21 cellular contexts compared by ENCODE assay signal in genomic region chr12:18805516-18806248, GRCh38.
DNase-seq lines count a peak whose midpoint lies in the region; ATAC-seq, FAIRE-seq and TF ChIP-seq lines count a peak whose summit lies in the region.
"Had no signal": no experiment of that assay in that cellular context is flagged by ENCODE, and none has a peak within 500 bp of the region (broad histone marks: within the 10 kb centered on the region; RNA-seq: fewer than 3 reads in every experiment).

No MANE protein-coding gene starts in this region.

- H3K36me3 ChIP-seq in A673 (ENCODE audit: insufficient read depth, low read length, poor library complexity, severe bottlenecking) (no peaks in the 10 kb centered on the region), H1 (ENCODE audit: control insufficient read depth in 2 of 4, insufficient read depth in 4 of 4, low read length in 3 of 4) (no peaks in the 10 kb centered on the region), mesenchymal stem cell (ENCODE audit: control insufficient read depth in 1 of 2, insufficient read depth in 2 of 2, low read depth in 1 of 2, low read length in 2 of 2) (no peaks in the 10 kb centered on the region)
- H3K36me3 ChIP-seq: esophagus muscularis mucosa, uterus had no signal

- intact Hi-C loops in A673 (cut with micrococcal nuclease; ENCODE audit: unreplicated experiment), result no loop called here

- no peak overlapping the region for H3K4ac ChIP-seq in H1 (replicated peaks; ENCODE audit: insufficient read length, low read depth, low read length)
- no peak overlapping the region for H3K4ac ChIP-seq in mesenchymal stem cell (ENCODE audit: low read depth in 1 of 2, low read length in 2 of 2)

- H2BK20ac ChIP-seq in H1 (ENCODE audit: low read length), result no peak overlapping the region

- no peak overlapping the region for H3K18ac ChIP-seq in H1 (ENCODE audit: extremely low read depth, low read length)
- no peak overlapping the region for H3K18ac ChIP-seq in mesenchymal stem cell (ENCODE audit: low read depth in 1 of 2, low read length in 2 of 2)

- no peaks in the 10 kb centered on the region for H3K9me3 ChIP-seq in A673 (ENCODE audit: low read depth, low read length, poor library complexity, severe bottlenecking)
- peaks cover 0 to 2% of the 10 kb centered on the region in 2 experiments; a peak in 1 of 4 replicates for H3K9me3 ChIP-seq in H1 (ENCODE audit: insufficient read depth in 2 of 2, low read depth in 1 of 2, low read length in 1 of 2)
- no peaks in the 10 kb centered on the region for H3K9me3 ChIP-seq in mesenchymal stem cell (ENCODE audit: control insufficient read depth, low read length)
- H3K9me3 ChIP-seq: esophagus muscularis mucosa, uterus had no signal

- TF ChIP-seq CTCF in A673 (conservative IDR thresholded peaks at IDR 0.05; ENCODE audit: low read depth, low read length) (peak; percentile 20; the same call in 1 of the 2 replicates), NB4 (IDR thresholded peaks at IDR 0.05; ENCODE audit: low read depth, low read length) (peak; percentile 27), H1 (IDR thresholded peaks at IDR 0.05; ENCODE audit: control extremely low read depth in 1 of 3, insufficient read depth in 1 of 3, low read depth in 1 of 3, low read length in 3 of 3) (peak; percentile 30 to 59 (median 58); a peak in 3 of 4 replicates), D721Med (IDR thresholded peaks at IDR 0.05; ENCODE audit: insufficient read depth, missing control alignments) (no peak)

- FAIRE-seq in H1 (lab: Jason Lieb, UNC) (peak; percentile 45), D721Med (lab: Jason Lieb, UNC) (no peak)

- no peaks in the 10 kb centered on the region for H3K27me3 Mint-ChIP-seq in activated CD8-positive, alpha-beta T cell treated with anti-CD3 and anti-CD28 coated beads, Interleukin-2, amount 10 ng/mL, durations not matched to agents 7 days and 5 days (ENCODE audit: low read depth)
- H3K27me3 Mint-ChIP-seq: activated CD4-positive, alpha-beta T cell treated with anti-CD3 and anti-CD28 coated beads for 36 hours; CD4-positive, alpha-beta T cell; naive B cell had no signal

- no TSS peak for BruUV-seq in A673 (replicated peaks; lab: Mats Ljungman, UMichigan)

- TF ChIP-seq POLR2A in NB4 (IDR thresholded peaks at IDR 0.05; ENCODE audit: extremely low read depth, insufficient read length), result no peak
- TF ChIP-seq POLR2A in H1 (IDR thresholded peaks at IDR 0.05; ENCODE audit: control extremely low read depth in 1 of 2, low read depth in 2 of 2, low read length in 2 of 2), result no peak

- H3K27me3 ChIP-seq in A673 (replicated peaks; ENCODE audit: insufficient read depth, low read depth, low read length, poor library complexity) (no peaks in the 10 kb centered on the region), H1 (replicated peaks in 1 of 4; ENCODE audit: control insufficient read depth in 3 of 4, extremely low read depth in 1 of 4, insufficient read depth in 3 of 4, low read length in 3 of 4) (no peaks in the 10 kb centered on the region), mesenchymal stem cell (ENCODE audit: control insufficient read depth in 1 of 2, insufficient read depth in 1 of 2, low read length in 2 of 2) (no peaks in the 10 kb centered on the region)
- H3K27me3 ChIP-seq: esophagus muscularis mucosa, uterus had no signal

- H2AFZ ChIP-seq in H1 (ENCODE audit: low read length) (no peak overlapping the region), mesenchymal stem cell (ENCODE audit: low read depth, low read length) (peak overlapping the region; percentile 18)

- DNase-seq in A673 (ENCODE audit: low spot score) (no peak), NB4 (ENCODE audit: low read depth) (no peak), H1 (ENCODE audit: low read depth in 1 of 2, low spot score in 2 of 2) (peak; percentile 19 to 49), mesenchymal stem cell (no peak), D721Med (ENCODE audit: insufficient read length, low spot score) (no peak)
- no peak for DNase-seq in activated effector memory CD4-positive, alpha-beta T cell treated with anti-CD3 and anti-CD28 coated beads, Interleukin-2, amount 50 U/mL, for 16 hours
- no peak for DNase-seq in activated CD8-positive, alpha-beta T cell treated with anti-CD3 and anti-CD28 coated beads, Interleukin-2, amount 10 ng/mL, durations not matched to agents 7 days and 5 days
- DNase-seq: activated CD4-positive, alpha-beta T cell treated with anti-CD3 and anti-CD28 coated beads for 36 hours; activated effector memory CD4-positive, alpha-beta T cell treated with Interleukin-2 at 50 U/mL for 16 hours; amniotic stem cell; CD4-positive, alpha-beta T cell; central memory CD4-positive, alpha-beta T cell; naive B cell; NCI-H187; NCI-H226; stimulated activated CD8-positive, alpha-beta memory T cell treated with anti-CD3 and anti-CD28 coated beads, Interleukin-4, amount 100 ng/mL, for 48 hours; uterus had no signal

- H3K79me1 ChIP-seq in H1 (ENCODE audit: low read depth, low read length) (no peaks in the 10 kb centered on the region), mesenchymal stem cell (replicated peaks; ENCODE audit: low read length, poor library complexity, severe bottlenecking) (no peaks in the 10 kb centered on the region)

- H3K27ac Mint-ChIP-seq in activated CD8-positive, alpha-beta T cell treated with anti-CD3 and anti-CD28 coated beads, Interleukin-2, amount 10 ng/mL, durations not matched to agents 7 days and 5 days, result no peak overlapping the region
- H3K27ac Mint-ChIP-seq: activated CD4-positive, alpha-beta T cell treated with anti-CD3 and anti-CD28 coated beads for 36 hours; CD4-positive, alpha-beta T cell; naive B cell had no signal

- H3K79me2 ChIP-seq in H1 (ENCODE audit: control insufficient read depth in 1 of 2, insufficient read depth in 2 of 2, low read length in 2 of 2), result no peaks in the 10 kb centered on the region

- no peaks in the 10 kb centered on the region for H3K9me3 Mint-ChIP-seq in activated CD8-positive, alpha-beta T cell treated with anti-CD3 and anti-CD28 coated beads, Interleukin-2, amount 10 ng/mL, durations not matched to agents 7 days and 5 days (ENCODE audit: insufficient read depth)
- H3K9me3 Mint-ChIP-seq: CD4-positive, alpha-beta T cell had no signal

- TF ChIP-seq RAD21 in H1 (IDR thresholded peaks at IDR 0.05 in 1 of 2, conservative IDR thresholded peaks at IDR 0.05 in 1 of 2; ENCODE audit: low read depth in 2 of 2, low read length in 2 of 2), result peak; percentile 70 to 78

- no peak overlapping the region for H2BK5ac ChIP-seq in H1 (ENCODE audit: low read depth, low read length)
- no peak overlapping the region for H2BK5ac ChIP-seq in mesenchymal stem cell (ENCODE audit: low read depth, low read length, poor library complexity, severe bottlenecking)

- H3K4me2 ChIP-seq in H1 (ENCODE audit: insufficient read depth in 1 of 2, low read depth in 2 of 2, low read length in 2 of 2) (no peak overlapping the region), mesenchymal stem cell (ENCODE audit: low read length, poor library complexity, severe bottlenecking) (no peak overlapping the region)

- H4K20me1 ChIP-seq in H1 (replicated peaks in 1 of 2; ENCODE audit: control insufficient read depth in 1 of 2, insufficient read depth in 2 of 2, low read length in 2 of 2), result no peaks in the 10 kb centered on the region

- H4K8ac ChIP-seq in H1 (ENCODE audit: extremely low read depth, insufficient read depth, low read length) (no peak overlapping the region), mesenchymal stem cell (ENCODE audit: low read length) (peak overlapping the region; percentile 69)

- no peak overlapping the region for H3K4me3 Mint-ChIP-seq in activated CD8-positive, alpha-beta T cell treated with anti-CD3 and anti-CD28 coated beads, Interleukin-2, amount 10 ng/mL, durations not matched to agents 7 days and 5 days
- H3K4me3 Mint-ChIP-seq: activated CD4-positive, alpha-beta T cell treated with anti-CD3 and anti-CD28 coated beads for 36 hours; CD4-positive, alpha-beta T cell; naive B cell had no signal

- H3K14ac ChIP-seq in H1 (ENCODE audit: insufficient read length), result no peak overlapping the region
- no peak overlapping the region for H3K14ac ChIP-seq in mesenchymal stem cell (ENCODE audit: low read length in 2 of 2)

- no peak overlapping the region for H2BK12ac ChIP-seq in H1 (ENCODE audit: low read depth, low read length)
- no peak overlapping the region for H2BK12ac ChIP-seq in mesenchymal stem cell (ENCODE audit: low read length in 2 of 2)

- H3K4me1 ChIP-seq in A673 (ENCODE audit: insufficient read depth, low read length, poor library complexity, severe bottlenecking), result no peaks in the 10 kb centered on the region
- H3K4me1 ChIP-seq in H1 (replicated peaks in 1 of 4; ENCODE audit: control insufficient read depth in 3 of 4, insufficient read depth in 4 of 4, low read length in 3 of 4), result peaks cover 0 to 3% (median 0%) of the 10 kb centered on the region in 4 experiments; a peak in 1 of 7 replicates
- no peaks in the 10 kb centered on the region for H3K4me1 ChIP-seq in mesenchymal stem cell (ENCODE audit: control insufficient read depth, insufficient read depth, low read depth, low read length)
- H3K4me1 ChIP-seq: uterus had no signal

- CTCF ChIA-PET in A673 (lab: Charles Lee), result no interaction called here
- CTCF ChIA-PET in H1 (lab: Charles Lee; ENCODE audit: partially characterized antibody), result interaction anchor here (0.6 to 2.4 kb wide), 15 partner anchors 8 to 514 kb away, joined by 3 to 19 read pairs (median 4); no protein-coding TSS in a partner anchor
- CTCF ChIA-PET in activated CD8-positive, alpha-beta T cell treated with anti-CD3 and anti-CD28 coated beads, Interleukin-2, amount 10 ng/mL, durations not matched to agents 7 days and 5 days (lab: Charles Lee), result no interaction called here

- WGBS in H1 (ENCODE audit: extremely low coverage in 1 of 2, insufficient coverage in 1 of 2, insufficient read length in 1 of 2, insufficient replicate concordance in 2 of 2, low coverage in 1 of 2, low lambda C conversion rate in 2 of 2, missing lambda C conversion rate in 1 of 2), 2 experiments, result 83% methylated on average over 10 of the region's 10 CpGs; no CpG with 5 or more reads in 1 of the 2 experiments
- WGBS in mesenchymal stem cell, result 83% methylated on average over 10 of the region's 10 CpGs

- no peak overlapping the region for H3K9ac ChIP-seq in H1 (replicated peaks in 1 of 4; ENCODE audit: extremely low read depth in 1 of 4, low read depth in 3 of 4, low read length in 3 of 4)
- H3K9ac ChIP-seq in mesenchymal stem cell (ENCODE audit: low read length), result no peak overlapping the region

- no peak for ATAC-seq in activated CD8-positive, alpha-beta T cell treated with anti-CD3 and anti-CD28 coated beads, Interleukin-2, amount 10 ng/mL, durations not matched to agents 7 days and 5 days
- ATAC-seq in HG02678 (IDR thresholded peaks at IDR 0.05; ENCODE audit: unreplicated experiment), result no peak
- ATAC-seq: activated CD4-positive, alpha-beta T cell treated with anti-CD3 and anti-CD28 coated beads for 36 hours; HCT116 had no signal

- H3K36me3 Mint-ChIP-seq in activated CD8-positive, alpha-beta T cell treated with anti-CD3 and anti-CD28 coated beads, Interleukin-2, amount 10 ng/mL, durations not matched to agents 7 days and 5 days (ENCODE audit: low read depth), result no peaks in the 10 kb centered on the region
- H3K36me3 Mint-ChIP-seq: naive B cell had no signal

- H4K91ac ChIP-seq in H1 (replicated peaks; ENCODE audit: insufficient read length, low read length) (no peak overlapping the region), mesenchymal stem cell (ENCODE audit: low read length) (no peak overlapping the region)

- H3K27ac ChIP-seq in A673 (ENCODE audit: low read depth, low read length, poor library complexity, severe bottlenecking) (no peak overlapping the region), H1 (ENCODE audit: low read depth, low read length) (no peak overlapping the region), mesenchymal stem cell (ENCODE audit: low read length, poor library complexity, severe bottlenecking) (no peak overlapping the region)
- H3K27ac ChIP-seq: esophagus muscularis mucosa, HL-60, uterus had no signal

- H3K4me1 Mint-ChIP-seq in activated CD8-positive, alpha-beta T cell treated with anti-CD3 and anti-CD28 coated beads, Interleukin-2, amount 10 ng/mL, durations not matched to agents 7 days and 5 days (ENCODE audit: low read depth), result no peaks in the 10 kb centered on the region
- H3K4me1 Mint-ChIP-seq: activated CD4-positive, alpha-beta T cell treated with anti-CD3 and anti-CD28 coated beads for 36 hours; naive B cell had no signal

- no peak overlapping the region for H4K5ac ChIP-seq in H1 (ENCODE audit: insufficient read length, low read depth, low read length)

- no peak overlapping the region for H3K56ac ChIP-seq in H1 (replicated peaks; ENCODE audit: insufficient read length, low read depth, low read length)

- no peak overlapping the region for H3K23ac ChIP-seq in H1 (ENCODE audit: insufficient read length)
- no peak overlapping the region for H3K23ac ChIP-seq in mesenchymal stem cell (ENCODE audit: low read length in 2 of 2)

- H3K23me2 ChIP-seq in H1 (ENCODE audit: low read depth, low read length), result no peaks in the 10 kb centered on the region

- POLR2A ChIA-PET in A673 (lab: Charles Lee; ENCODE audit: low non-redundant PET), result no interaction called here
- POLR2A ChIA-PET in H1 (lab: Charles Lee; ENCODE audit: partially characterized antibody), result no interaction called here
- POLR2A ChIA-PET in activated CD8-positive, alpha-beta T cell treated with anti-CD3 and anti-CD28 coated beads, Interleukin-2, amount 10 ng/mL, durations not matched to agents 7 days and 5 days (lab: Charles Lee), result no interaction called here

- TF ChIP-seq EP300 in H1 (IDR thresholded peaks at IDR 0.05; ENCODE audit: borderline replicate concordance in 1 of 2, low read depth in 2 of 2, low read length in 2 of 2), result no peak

- H2AK5ac ChIP-seq in H1 (ENCODE audit: low read depth, low read length), result no peak overlapping the region
- H2AK5ac ChIP-seq in mesenchymal stem cell (ENCODE audit: low read length, severe bottlenecking), result no peak overlapping the region

- H2BK15ac ChIP-seq in H1 (ENCODE audit: low read length) (no peak overlapping the region), mesenchymal stem cell (ENCODE audit: low read depth, poor library complexity, severe bottlenecking) (no peak overlapping the region)

- H3K4me3 ChIP-seq in A673 (ENCODE audit: low read depth, low read length, poor library complexity, severe bottlenecking) (no peak overlapping the region), NB4 (ENCODE audit: low read depth, low read length) (no peak overlapping the region), H1 (ENCODE audit: extremely low read depth in 1 of 4, insufficient read depth in 2 of 4, low read depth in 3 of 4, low read length in 4 of 4) (no peak overlapping the region), mesenchymal stem cell (ENCODE audit: insufficient read depth in 1 of 2, low read depth in 1 of 2, low read length in 2 of 2) (no peak overlapping the region)
- H3K4me3 ChIP-seq: esophagus muscularis mucosa, uterus had no signal

- no peak overlapping the region for H2BK120ac ChIP-seq in H1 (replicated peaks; ENCODE audit: low read depth, low read length)
- peak overlapping the region; percentile 49 for H2BK120ac ChIP-seq in mesenchymal stem cell (ENCODE audit: low read depth, low read length)

Comparison
In these comparisons a context has a peak if more than half of its experiments do, and no peak if none do; other contexts are left out.
1. DNase-seq: peak in H1 (2 of 2); none in A673 (single experiment), NB4 (single experiment), mesenchymal stem cell (single experiment), activated effector memory CD4-positive, alpha-beta T cell treated with anti-CD3 and anti-CD28 coated beads, Interleukin-2, amount 50 U/mL, for 16 hours (single experiment), activated CD8-positive, alpha-beta T cell treated with anti-CD3 and anti-CD28 coated beads, Interleukin-2, amount 10 ng/mL, durations not matched to agents 7 days and 5 days (single experiment) and D721Med (single experiment).